Comparison of ENCODE assay signal across 16 cellular contexts in the genomic region with DNA sequence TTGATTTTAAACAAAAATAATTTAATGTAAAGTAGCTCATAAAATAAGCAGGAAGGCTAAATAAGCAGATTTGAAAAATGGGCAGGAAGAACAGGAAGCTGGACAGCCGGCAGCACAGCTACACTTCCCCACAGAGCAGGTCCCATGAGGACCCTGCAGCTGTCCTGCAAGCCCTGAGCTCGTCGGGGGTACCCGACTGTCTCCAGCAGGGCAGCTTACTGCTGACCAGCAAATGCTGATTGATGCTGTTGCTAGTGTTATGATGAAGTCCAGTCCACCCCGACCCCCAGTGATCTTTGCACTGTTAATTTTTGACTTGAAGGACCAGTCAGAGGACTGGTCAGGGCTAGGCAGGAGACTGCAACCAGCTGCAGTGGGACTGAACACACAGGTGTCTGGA.
"Had no signal": no experiment of that assay in that cellular context is flagged by ENCODE, and none has a peak within 500 bp of the region (broad histone marks: within the 10 kb centered on the region; RNA-seq: fewer than 3 reads in every experiment).

No MANE protein-coding gene starts in this region.

- H3K36me3 ChIP-seq: colonic mucosa, esophagus muscularis mucosa, ovary, vagina had no signal

- DNase-seq: activated CD4-positive, alpha-beta T cell treated with anti-CD3 and anti-CD28 coated beads, Interleukin-2, amount 10 ng/mL, durations not matched to agents 7 days and 5 days; activated CD4-positive, CD25-positive, alpha-beta regulatory T cell; activated CD8-positive, alpha-beta memory T cell treated with anti-CD3 and anti-CD28 coated beads, Interleukin-2, amount 50 U/mL, for 48 hours; activated gamma-delta T cell; activated T-cell treated with anti-CD3 and anti-CD28 coated beads, Interleukin-2, amount 50 U/mL, for 72 hours; amniotic stem cell; caudate nucleus; colonic mucosa; hypothalamus; ovary; stimulated activated CD4-positive, alpha-beta T cell treated with anti-CD3 and anti-CD28 coated beads, Interleukin-2, amount 100 ng/mL, for 48 hours; stimulated activated naive CD4-positive, alpha-beta T cell; substantia nigra had no signal

- H3K4me1 ChIP-seq: colonic mucosa, esophagus muscularis mucosa, tibial nerve, vagina had no signal

- H3K27ac ChIP-seq: colonic mucosa, esophagus muscularis mucosa, ovary, tibial nerve, vagina had no signal

- H3K9me3 ChIP-seq: colonic mucosa, esophagus muscularis mucosa, ovary, vagina had no signal

- H3K27me3 ChIP-seq: colonic mucosa, esophagus muscularis mucosa, ovary, tibial nerve, vagina had no signal

- ATAC-seq: activated T-cell treated with anti-CD3 and anti-CD28 coated beads, Interleukin-2, amount 50 U/mL, for 72 hours had no signal

- H3K4me3 ChIP-seq: colonic mucosa, esophagus muscularis mucosa, ovary, tibial nerve, vagina had no signal
